ENCODE assay signal across 8 cellular contexts in genomic region chr4:140330311-140330900, GRCh38. TPM values are rescaled to one million over a fixed set of nuclear protein-coding genes. Genes with fewer than 3 reads are reported as not detected.
A peak's percentile ranks its signal among the peaks of the same experiment; 100 is the strongest.
DNase-seq lines count a peak whose midpoint lies in the region; ATAC-seq, FAIRE-seq and TF ChIP-seq lines count a peak whose summit lies in the region.

No MANE protein-coding gene starts in this region.

- H3K4me3 ChIP-seq in heart right ventricle = no peak overlapping the region

- no peak overlapping the region for H3K27ac ChIP-seq in heart right ventricle

- 87 to 89% methylated on average over 1 of the region's 1 CpG for WGBS in heart right ventricle, 2 donors

- H3K36me3 ChIP-seq in heart right ventricle = no peaks in the 10 kb centered on the region

- no peak for ATAC-seq in heart right ventricle
- ATAC-seq in Right ventricle myocardium inferior = no peak
- ATAC-seq in SK-N-SH treated with all-trans-retinoic acid at 6 μM for 48 hours = peak; percentile 70
- no peak for ATAC-seq in HG02759 (IDR thresholded peaks at IDR 0.05; ENCODE audit: unreplicated experiment)

- no peak for FAIRE-seq in urothelium cell line (lab: Jason Lieb, UNC)

- TF ChIP-seq CTCF in heart right ventricle (IDR thresholded peaks at IDR 0.05) = peak in 8 of 9 donors; percentile 12 to 67 (median 54)

- peaks cover 0 to 11% (median 0%) of the 10 kb centered on the region in 9 donors for H3K4me1 ChIP-seq in heart right ventricle

- H3K27me3 ChIP-seq in heart right ventricle = no peaks in the 10 kb centered on the region

- H3K9me3 ChIP-seq in heart right ventricle = no peaks in the 10 kb centered on the region

- intact Hi-C loops in heart right ventricle (cut with DNase I) (loop anchor here in 1 of 10 donors (5.0 kb wide), 1 partner anchor 318 kb away; no protein-coding TSS in a partner anchor), Right ventricle myocardium inferior (cut with DNase I) (no loop called here)

- DNase-seq in heart right ventricle (no peak), Right ventricle myocardium inferior (ENCODE audit: missing footprints) (no peak), glomerular endothelial cell (ENCODE audit: extremely low read depth, low read depth, low spot score) (peak; percentile 41), urothelium cell line (ENCODE audit: low spot score) (peak; percentile 14)
- no peak for DNase-seq in activated CD4-positive, alpha-beta T cell treated with anti-CD3 and anti-CD28 coated beads, Interleukin-2, amount 50 U/mL, for 1 hour
- DNase-seq in activated effector memory CD4-positive, alpha-beta T cell treated with Interleukin-2 at 50 U/mL for 16 hours = no peak

TF ChIP-seq in SK-N-SH treated with all-trans-retinoic acid at 6 μM for 48 hours, 23 proteins besides CTCF, POLR2A, EP300 and RAD21:
- no peak for TF ChIP-seq SNAI2 (CRISPR knock-in tag; IDR thresholded peaks at IDR 0.05)

RNA-seq across cellular contexts. Expression of gene SCOC, which starts 43.0 kb away (rescaled TPM):
- total RNA-seq in heart right ventricle = 10 to 100 TPM; 61.8 to 76.8 (median 67.0) TPM
- polyA plus RNA-seq in heart right ventricle = 10 to 100 TPM; 41.0 to 55.8 TPM
- total RNA-seq in Right ventricle myocardium inferior = 75.3 TPM
- total RNA-seq in glomerular endothelial cell = 45.7 and 56.2 TPM in 2 replicates

Comparison
In these comparisons a context has a peak if more than half of its experiments do, and no peak if none do; other contexts are left out.
1. DNase-seq: peak in glomerular endothelial cell (single experiment) and urothelium cell line (single experiment); none in heart right ventricle (0 of 2), Right ventricle myocardium inferior (single experiment), activated CD4-positive, alpha-beta T cell treated with anti-CD3 and anti-CD28 coated beads, Interleukin-2, amount 50 U/mL, for 1 hour (single experiment) and activated effector memory CD4-positive, alpha-beta T cell treated with Interleukin-2 at 50 U/mL for 16 hours (single experiment).